1 cellular context compared by ENCODE assay signal in the genomic region with DNA sequence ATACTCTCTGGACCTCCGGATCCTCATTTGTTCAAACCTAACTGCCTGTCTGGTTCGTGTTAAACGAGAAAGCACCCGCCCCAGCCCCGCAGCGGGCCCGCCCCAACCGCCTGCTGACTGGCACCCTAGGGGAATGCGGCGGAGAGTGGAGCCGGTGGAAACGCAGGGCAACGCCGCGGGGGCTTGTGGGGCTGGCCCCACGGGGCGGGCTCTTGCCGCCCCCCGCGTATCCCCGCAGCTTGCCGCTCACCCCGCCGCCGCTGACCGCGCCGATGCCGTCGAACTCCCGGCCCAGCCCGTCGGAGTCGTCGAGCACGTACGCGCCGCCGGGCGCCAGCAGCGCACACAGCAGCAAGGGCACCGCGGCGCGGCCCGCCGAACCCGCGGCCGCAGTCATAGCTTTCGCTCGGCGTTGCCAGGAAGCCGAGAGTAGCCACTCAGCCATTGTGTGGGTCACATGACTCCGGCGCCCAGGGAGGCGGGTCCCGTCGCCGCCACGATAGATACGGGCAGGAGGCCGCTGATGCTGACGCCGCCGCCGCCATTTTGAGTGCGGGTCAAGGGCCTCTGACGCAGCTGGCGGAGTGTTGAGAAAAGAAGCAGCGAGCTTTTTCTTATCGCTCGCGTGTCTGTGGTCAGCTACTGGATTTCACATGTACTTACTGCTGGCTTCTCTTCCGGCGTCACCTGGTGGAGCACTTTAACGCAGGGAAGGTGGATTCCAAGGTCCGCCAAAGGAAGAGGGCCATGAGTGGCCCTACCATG.
A peak's percentile ranks its signal among the peaks of the same experiment; 100 is the strongest.
TF ChIP-seq lines count a peak whose summit lies in the region.

TSS of gene GALC (minus strand) at position 463 of the 765 bp plus-strand sequence. CDS start at position 445, 18 bp downstream.

TF ChIP-seq in GM12878, 131 proteins besides CTCF, POLR2A, EP300 and RAD21 (continued from another document):
- TF ChIP-seq ATF3 (IDR thresholded peaks at IDR 0.05; ENCODE audit: borderline replicate concordance, extremely low read depth, low read depth, low read length) (peak; percentile 62), BHLHE40 (IDR thresholded peaks at IDR 0.05; ENCODE audit: borderline replicate concordance in 1 of 2, low read depth in 2 of 2, low read length in 1 of 2) (peak; percentile 89 to 91), MLLT1 (IDR thresholded peaks at IDR 0.05) (peak; percentile 91), SUZ12 (IDR thresholded peaks at IDR 0.05; ENCODE audit: unreplicated experiment) (no peak), ZNF274 (IDR thresholded peaks at IDR 0.05; ENCODE audit: insufficient read depth, insufficient read length) (no peak), MXI1 (IDR thresholded peaks at IDR 0.05; ENCODE audit: low read depth, low read length) (peak; percentile 41), USF2 (IDR thresholded peaks at IDR 0.05; ENCODE audit: borderline replicate concordance, low read depth, low read length) (peak; percentile 76), RAD51 (IDR thresholded peaks at IDR 0.05) (peak; percentile 94), SMAD5 (IDR thresholded peaks at IDR 0.05; ENCODE audit: low read depth) (no peak), GABPA (IDR thresholded peaks at IDR 0.05; ENCODE audit: low read depth) (no peak), YBX1 (IDR thresholded peaks at IDR 0.05) (no peak), NR2C2 (IDR thresholded peaks at IDR 0.05; ENCODE audit: borderline replicate concordance, control insufficient read depth, insufficient read length, low read depth) (no peak), RBBP5 (conservative IDR thresholded peaks at IDR 0.05) (no peak), CREM (IDR thresholded peaks at IDR 0.05; ENCODE audit: low read depth) (peak; percentile 95), CUX1 (IDR thresholded peaks at IDR 0.05; ENCODE audit: insufficient replicate concordance, low read depth, low read length) (no peak), SRF (IDR thresholded peaks at IDR 0.05; ENCODE audit: low read depth in 2 of 2, low read length in 2 of 2) (no peak), DPF2 (IDR thresholded peaks at IDR 0.05) (peak; percentile 87; the same call in 1 of the 2 replicates), SIX5 (IDR thresholded peaks at IDR 0.05; ENCODE audit: low read depth, low read length, severe bottlenecking) (peak; percentile 68), ZBTB33 (IDR thresholded peaks at IDR 0.05) (no peak), YY1 (IDR thresholded peaks at IDR 0.05; ENCODE audit: low read depth, low read length) (peak; percentile 100)
TF ChIP-seq in GM12878: peak in this region for 73.
